In genomic region chr16:48287239-48287638, GRCh38 we compare ENCODE assay signal across 33 cellular contexts. TPM values are rescaled to one million over a fixed set of nuclear protein-coding genes. Genes with fewer than 3 reads are reported as not detected.
"Had no signal": no experiment of that assay in that cellular context is flagged by ENCODE, and none has a peak within 500 bp of the region (broad histone marks: within the 10 kb centered on the region; RNA-seq: fewer than 3 reads in every experiment).

No MANE protein-coding gene starts in this region.

- DNase-seq: activated CD4-positive, alpha-beta T cell treated with anti-CD3 and anti-CD28 coated beads for 36 hours; activated CD4-positive, alpha-beta T cell treated with anti-CD3 and anti-CD28 coated beads, Interleukin-2, amount 10 ng/mL, durations not matched to agents 7 days and 5 days; activated CD4-positive, alpha-beta T cell treated with anti-CD3 and anti-CD28 coated beads, Interleukin-2, amount 50 U/mL, for 48 hours; activated CD8-positive, alpha-beta T cell treated with anti-CD3 and anti-CD28 coated beads, Interleukin-2, amount 10 ng/mL, durations not matched to agents 7 days and 5 days; activated gamma-delta T cell treated with Interleukin-2 at 50 U/mL for 16 hours; activated naive CD4-positive, alpha-beta T cell treated with anti-CD3 and anti-CD28 coated beads for 36 hours; activated naive CD8-positive, alpha-beta T cell treated with anti-CD3 and anti-CD28 coated beads, Interleukin-2, amount 50 U/mL, for 24 hours; activated T-cell treated with anti-CD3 and anti-CD28 coated beads, Interleukin-2, amount 50 U/mL, for 4 hours; anterior cingulate cortex; brain microvascular endothelial cell; MM.1S; NCI-H1092 treated with DMSO at 0.1 percent for 48 hours; NCI-H1417; NCI-H146; NCI-H187; NCI-H2029 treated with DMSO at 0.1 percent for 48 hours; NCI-H2171 treated with DMSO at 0.1 percent for 48 hours; NCI-H2227 treated with DMSO at 0.1 percent for 48 hours; NCI-H446; NCI-H510A treated with DMSO at 0.1 percent for 48 hours; NCI-H526 treated with DMSO at 0.1 percent for 48 hours; NCI-H774; RPMI8226; SHP77 treated with DMSO at 0.1 percent for 48 hours; SK-N-SH had no signal

- H3K4me3 ChIP-seq: cardiac muscle cell, SJSA1 had no signal

- H3K27ac ChIP-seq: brain microvascular endothelial cell, cardiac muscle cell, SJSA1 had no signal

- H3K9me3 Mint-ChIP-seq: central memory CD8-positive, alpha-beta T cell had no signal

- H3K27ac Mint-ChIP-seq: activated CD4-positive, alpha-beta T cell treated with anti-CD3 and anti-CD28 coated beads for 36 hours; activated CD4-positive, alpha-beta T cell treated with anti-CD3 and anti-CD28 coated beads, Interleukin-2, amount 10 ng/mL, durations not matched to agents 7 days and 5 days; activated CD8-positive, alpha-beta T cell treated with anti-CD3 and anti-CD28 coated beads, Interleukin-2, amount 10 ng/mL, durations not matched to agents 7 days and 5 days; activated naive CD4-positive, alpha-beta T cell treated with anti-CD3 and anti-CD28 coated beads for 36 hours; activated naive CD4-positive, alpha-beta T cell treated with anti-CD3 and anti-CD28 coated beads, Interleukin-2, amount 50 U/mL, for 72 hours; activated naive CD8-positive, alpha-beta T cell treated with anti-CD3 and anti-CD28 coated beads, Interleukin-2, amount 50 U/mL, for 24 hours; activated T-helper 1 cell treated with anti-CD3 and anti-CD28 coated beads, Interleukin-12 subunit alpha, Interleukin-12 subunit beta, Interleukin-2, Interleukin-4 antibody, amounts not matched to agents 30 ng/mL and 10 ng/mL and 1 ng/mL, durations not matched to agents 14 hours and 24 hours and 36 hours; T-helper 1 cell treated with Interleukin-12 subunit alpha and Interleukin-12 subunit beta and Interleukin-4 antibody, amounts not matched to agents 30 μg/mL and 1 μg/mL, for 36 hours; T-helper 2 cell treated with Interferon-gamma antibody and Interleukin-4, amounts not matched to agents 5 μg/mL and 100 μg/mL, for 36 hours; WTC11 had no signal

- H3K27me3 Mint-ChIP-seq: activated CD4-positive, alpha-beta T cell treated with anti-CD3 and anti-CD28 coated beads for 36 hours; activated CD4-positive, alpha-beta T cell treated with anti-CD3 and anti-CD28 coated beads, Interleukin-2, amount 10 ng/mL, durations not matched to agents 7 days and 5 days; activated naive CD8-positive, alpha-beta T cell treated with anti-CD3 and anti-CD28 coated beads, Interleukin-2, amount 50 U/mL, for 24 hours; central memory CD8-positive, alpha-beta T cell had no signal

- H3K4me3 Mint-ChIP-seq: activated CD4-positive, alpha-beta T cell treated with anti-CD3 and anti-CD28 coated beads for 36 hours; activated CD4-positive, alpha-beta T cell treated with anti-CD3 and anti-CD28 coated beads, Interleukin-2, amount 10 ng/mL, durations not matched to agents 7 days and 5 days; activated CD8-positive, alpha-beta T cell treated with anti-CD3 and anti-CD28 coated beads, Interleukin-2, amount 10 ng/mL, durations not matched to agents 7 days and 5 days; activated naive CD4-positive, alpha-beta T cell treated with anti-CD3 and anti-CD28 coated beads for 36 hours; activated naive CD8-positive, alpha-beta T cell treated with anti-CD3 and anti-CD28 coated beads, Interleukin-2, amount 50 U/mL, for 24 hours; activated T-cell treated with anti-CD3 and anti-CD28 coated beads, Interleukin-2, amount 50 U/mL, for 4 hours; activated T-helper 1 cell treated with anti-CD3 and anti-CD28 coated beads, Interleukin-12 subunit alpha, Interleukin-12 subunit beta, Interleukin-2, Interleukin-4 antibody, amounts not matched to agents 30 ng/mL and 10 ng/mL and 1 ng/mL, durations not matched to agents 14 hours and 24 hours and 36 hours; central memory CD8-positive, alpha-beta T cell; T-helper 1 cell treated with Interleukin-12 subunit alpha and Interleukin-12 subunit beta and Interleukin-4 antibody, amounts not matched to agents 30 μg/mL and 1 μg/mL, for 36 hours; T-helper 2 cell treated with Interferon-gamma antibody and Interleukin-4, amounts not matched to agents 5 μg/mL and 100 μg/mL, for 36 hours; WTC11 had no signal

RNA-seq across cellular contexts. Expression of gene ABCC11, which starts 39.9 kb away (rescaled TPM):
- total RNA-seq: activated CD8-positive, alpha-beta T cell treated with anti-CD3 and anti-CD28 coated beads, Interleukin-2, amount 10 ng/mL, durations not matched to agents 7 days and 5 days; activated T-helper 1 cell treated with anti-CD3 and anti-CD28 coated beads, Interleukin-12 subunit alpha, Interleukin-12 subunit beta, Interleukin-2, Interleukin-4 antibody, amounts not matched to agents 30 ng/mL and 10 ng/mL and 1 ng/mL, durations not matched to agents 14 hours and 24 hours and 36 hours; SJSA1; WTC11 had no signal
